24 cellular contexts compared by ENCODE assay signal in genomic region chr10:59126992-59127391, GRCh38. TPM values are rescaled to one million over a fixed set of nuclear protein-coding genes. Genes with fewer than 3 reads are reported as not detected.
"Had no signal": no experiment of that assay in that cellular context is flagged by ENCODE, and none has a peak within 500 bp of the region (broad histone marks: within the 10 kb centered on the region; RNA-seq: fewer than 3 reads in every experiment).

No MANE protein-coding gene starts in this region.

- H3K9me3 ChIP-seq: adrenal gland, heart left ventricle, right atrium auricular region, transverse colon had no signal

- H3K4me3 ChIP-seq: adrenal gland, coronary artery, heart left ventricle, lung, right atrium auricular region, smooth muscle cell, transverse colon had no signal

- H3K27me3 ChIP-seq: adrenal gland, heart left ventricle, right atrium auricular region, transverse colon had no signal

- H3K4me1 Mint-ChIP-seq: activated CD4-positive, alpha-beta memory T cell treated with anti-CD3 and anti-CD28 coated beads, Interleukin-2, amount 10 ng/mL, durations not matched to agents 7 days and 5 days; activated naive CD4-positive, alpha-beta T cell treated with anti-CD3 and anti-CD28 coated beads, Interleukin-2, amount 50 U/mL, for 24 hours; naive thymus-derived CD4-positive, alpha-beta T cell; T-helper 17 cell; WTC11 had no signal

- H3K27me3 Mint-ChIP-seq: activated CD4-positive, alpha-beta memory T cell treated with anti-CD3 and anti-CD28 coated beads, Interleukin-2, amount 10 ng/mL, durations not matched to agents 7 days and 5 days; activated naive CD4-positive, alpha-beta T cell treated with anti-CD3 and anti-CD28 coated beads, Interleukin-2, amount 50 U/mL, for 24 hours; naive thymus-derived CD4-positive, alpha-beta T cell; T-helper 17 cell had no signal

- H3K27ac ChIP-seq: adrenal gland, coronary artery, heart left ventricle, right atrium auricular region, transverse colon had no signal

- H3K4me1 ChIP-seq: transverse colon had no signal

- H3K36me3 ChIP-seq: adrenal gland, heart left ventricle, right atrium auricular region, transverse colon had no signal

- DNase-seq: activated CD4-positive, alpha-beta memory T cell treated with anti-CD3 and anti-CD28 coated beads, Interleukin-2, amount 10 ng/mL, durations not matched to agents 7 days and 5 days; activated CD4-positive, alpha-beta T cell treated with anti-CD3 and anti-CD28 coated beads for 4 hours; activated effector memory CD4-positive, alpha-beta T cell treated with Interleukin-2 at 50 U/mL for 16 hours; activated T-cell treated with anti-CD3 and anti-CD28 coated beads, Interleukin-2, amount 50 U/mL, for 4 hours; adrenal gland; central memory CD4-positive, alpha-beta T cell; foreskin melanocyte; heart left ventricle; naive thymus-derived CD4-positive, alpha-beta T cell; nucleus accumbens; posterior cingulate gyrus; stimulated activated CD4-positive, alpha-beta T cell treated with anti-CD3 and anti-CD28 coated beads, Interleukin-4, amount 100 ng/mL, for 4 hours; stimulated activated CD8-positive, alpha-beta memory T cell treated with anti-CD3 and anti-CD28 coated beads, Interleukin-4, amount 100 ng/mL, for 48 hours; stimulated activated naive CD4-positive, alpha-beta T cell treated with Interleukin-2 at 50 U/mL for 16 hours; substantia nigra; T-helper 17 cell; transverse colon had no signal

- FAIRE-seq: endothelial cell of umbilical vein had no signal

- H3K4me3 Mint-ChIP-seq: activated CD4-positive, alpha-beta memory T cell treated with anti-CD3 and anti-CD28 coated beads, Interleukin-2, amount 10 ng/mL, durations not matched to agents 7 days and 5 days; activated naive CD4-positive, alpha-beta T cell treated with anti-CD3 and anti-CD28 coated beads, Interleukin-2, amount 50 U/mL, for 24 hours; activated T-cell treated with anti-CD3 and anti-CD28 coated beads, Interleukin-2, amount 50 U/mL, for 4 hours; naive thymus-derived CD4-positive, alpha-beta T cell; T-helper 17 cell; WTC11 had no signal

- H3K36me3 Mint-ChIP-seq: activated naive CD4-positive, alpha-beta T cell treated with anti-CD3 and anti-CD28 coated beads, Interleukin-2, amount 50 U/mL, for 24 hours; naive thymus-derived CD4-positive, alpha-beta T cell; WTC11 had no signal

- H3K9me3 Mint-ChIP-seq: activated CD4-positive, alpha-beta memory T cell treated with anti-CD3 and anti-CD28 coated beads, Interleukin-2, amount 10 ng/mL, durations not matched to agents 7 days and 5 days; WTC11 had no signal

- H3K27ac Mint-ChIP-seq: activated CD4-positive, alpha-beta memory T cell treated with anti-CD3 and anti-CD28 coated beads, Interleukin-2, amount 10 ng/mL, durations not matched to agents 7 days and 5 days; activated naive CD4-positive, alpha-beta T cell treated with anti-CD3 and anti-CD28 coated beads, Interleukin-2, amount 50 U/mL, for 24 hours; naive thymus-derived CD4-positive, alpha-beta T cell; T-helper 17 cell; WTC11 had no signal

RNA-seq across cellular contexts. Expression of gene PHYHIPL, which starts 49.5 kb away (rescaled TPM):
- polyA plus RNA-seq: endothelial cell of umbilical vein; naive thymus-derived CD4-positive, alpha-beta T cell had no signal
